ENCODE assay signal across 8 cellular contexts in genomic region chr7:102572320-102573245, GRCh38. TPM values are rescaled to one million over a fixed set of nuclear protein-coding genes. Genes with fewer than 3 reads are reported as not detected.
A peak's percentile ranks its signal among the peaks of the same experiment; 100 is the strongest.
DNase-seq lines count a peak whose midpoint lies in the region; ATAC-seq and TF ChIP-seq lines count a peak whose summit lies in the region.
"Not testable (repeated sequence)": the region's sequence is repeated elsewhere in the genome, so short reads cannot be mapped to it uniquely, and the experiment has no call there.

TSS of gene POLR2J3 (minus strand) at chr7:102572583. CDS start at chr7:102572521, 62 bp downstream.

- H3K27me3 ChIP-seq in RWPE2 (ENCODE audit: insufficient read depth, poor library complexity, severe bottlenecking); esophagus muscularis mucosa: not testable (repeated sequence)

- peak within 1 kb of the TSS; percentile 88 for H3K27ac Mint-ChIP-seq in activated T-helper 2 cell treated with anti-CD3 and anti-CD28 coated beads, Interferon-gamma antibody, Interleukin-2, Interleukin-4, amounts not matched to agents 10 μg/mL and 5 μg/mL and 100 μg/mL, durations not matched to agents 14 hours and 24 hours and 36 hours

- intact Hi-C loops in activated T-helper 2 cell treated with anti-CD3 and anti-CD28 coated beads, Interferon-gamma antibody, Interleukin-2, Interleukin-4, amounts not matched to agents 10 μg/mL and 5 μg/mL and 100 μg/mL, durations not matched to agents 14 hours and 24 hours and 36 hours (cut with micrococcal nuclease); esophagus muscularis mucosa (cut with DNase I); mucosa of descending colon (cut with DNase I, micrococcal nuclease): not testable (repeated sequence)

- not testable (repeated sequence) for H3K9me3 ChIP-seq in RWPE2 (ENCODE audit: severe bottlenecking); esophagus muscularis mucosa; mucosa of descending colon

- H3K36me3 ChIP-seq in RWPE2 (ENCODE audit: low read depth); esophagus muscularis mucosa; mucosa of descending colon (ENCODE audit: low read depth): not testable (repeated sequence)

- 0% methylated on average over 13 of the region's 61 CpGs for WGBS in esophagus muscularis mucosa

- H3K36me3 Mint-ChIP-seq in activated T-helper 2 cell treated with anti-CD3 and anti-CD28 coated beads, Interferon-gamma antibody, Interleukin-2, Interleukin-4, amounts not matched to agents 10 μg/mL and 5 μg/mL and 100 μg/mL, durations not matched to agents 14 hours and 24 hours and 36 hours (ENCODE audit: low read depth): not testable (repeated sequence)

- not testable (repeated sequence) for TF ChIP-seq EP300 in esophagus muscularis mucosa (IDR thresholded peaks at IDR 0.05)

- TF ChIP-seq POLR2A in GM19193 (IDR thresholded peaks at IDR 0.05; ENCODE audit: extremely low read depth, insufficient read depth, insufficient read length): peak; percentile 50
- TF ChIP-seq POLR2A in esophagus muscularis mucosa (IDR thresholded peaks at IDR 0.05; ENCODE audit: low read depth): not testable (repeated sequence)

- not testable (repeated sequence) for H3K27ac ChIP-seq in RWPE2 (ENCODE audit: poor library complexity, severe bottlenecking)
- peak within 1 kb of the TSS; percentile 68 to 85 (median 82) for H3K27ac ChIP-seq in esophagus muscularis mucosa (replicated peaks in 1 of 4)

- H3K4me3 Mint-ChIP-seq in activated T-helper 2 cell treated with anti-CD3 and anti-CD28 coated beads, Interferon-gamma antibody, Interleukin-2, Interleukin-4, amounts not matched to agents 10 μg/mL and 5 μg/mL and 100 μg/mL, durations not matched to agents 14 hours and 24 hours and 36 hours (ENCODE audit: low read depth): peak within 1 kb of the TSS; percentile 90

- ATAC-seq in HG03064 (IDR thresholded peaks at IDR 0.05; ENCODE audit: low read depth, unreplicated experiment) (peak; percentile 94), RWPE2 (ENCODE audit: low read depth) (peak; percentile 87), mucosa of descending colon (peak; percentile 98)

- not testable (repeated sequence) for H3K27me3 Mint-ChIP-seq in activated T-helper 2 cell treated with anti-CD3 and anti-CD28 coated beads, Interferon-gamma antibody, Interleukin-2, Interleukin-4, amounts not matched to agents 10 μg/mL and 5 μg/mL and 100 μg/mL, durations not matched to agents 14 hours and 24 hours and 36 hours (ENCODE audit: low read depth)

- peak; percentile 29 for TF ChIP-seq CTCF in RWPE2 (IDR thresholded peaks at IDR 0.05; ENCODE audit: poor library complexity, severe bottlenecking)
- TF ChIP-seq CTCF in esophagus muscularis mucosa (IDR thresholded peaks at IDR 0.05): peak in 2 of 3 experiments; percentile 52 to 60
- TF ChIP-seq CTCF in mucosa of descending colon (IDR thresholded peaks at IDR 0.05): peak; percentile 91

- not testable (repeated sequence) for H3K4me1 Mint-ChIP-seq in activated T-helper 2 cell treated with anti-CD3 and anti-CD28 coated beads, Interferon-gamma antibody, Interleukin-2, Interleukin-4, amounts not matched to agents 10 μg/mL and 5 μg/mL and 100 μg/mL, durations not matched to agents 14 hours and 24 hours and 36 hours (ENCODE audit: low read depth)

- H3K4me3 ChIP-seq in RWPE2 (ENCODE audit: severe bottlenecking): peak within 1 kb of the TSS; percentile 85
- H3K4me3 ChIP-seq in esophagus muscularis mucosa: peak within 1 kb of the TSS; percentile 71 to 81 (median 74)
- H3K4me3 ChIP-seq in mucosa of descending colon: peak within 1 kb of the TSS; percentile 90

- H3K9me3 Mint-ChIP-seq in activated T-helper 2 cell treated with anti-CD3 and anti-CD28 coated beads, Interferon-gamma antibody, Interleukin-2, Interleukin-4, amounts not matched to agents 10 μg/mL and 5 μg/mL and 100 μg/mL, durations not matched to agents 14 hours and 24 hours and 36 hours: not testable (repeated sequence)

- DNase-seq in Ammon's horn (ENCODE audit: low spot score): peak; percentile 91
- DNase-seq in RWPE2 (ENCODE audit: low spot score): peak; percentile 83
- peak; percentile 100 for DNase-seq in activated T-helper 2 cell treated with anti-CD3 and anti-CD28 coated beads, Interferon-gamma antibody, Interleukin-2, Interleukin-4, amounts not matched to agents 10 μg/mL and 5 μg/mL and 100 μg/mL, durations not matched to agents 14 hours and 24 hours and 36 hours (ENCODE audit: low spot score)
- DNase-seq in esophagus muscularis mucosa (ENCODE audit: extremely low spot score): peak; percentile 99
- peak; percentile 95 to 100 (median 96) for DNase-seq in mucosa of descending colon
- DNase-seq in stimulated activated CD4-positive, alpha-beta T cell treated with anti-CD3 and anti-CD28 coated beads, Interleukin-4, amount 100 ng/mL, for 24 hours: peak; percentile 99

- H3K4me1 ChIP-seq in RWPE2 (ENCODE audit: insufficient read depth, poor library complexity, severe bottlenecking); esophagus muscularis mucosa; mucosa of descending colon (ENCODE audit: low read depth): not testable (repeated sequence)

RNA-seq across cellular contexts. Expression of gene POLR2J3, which starts in this region (rescaled TPM):
- 45.2 and 50.7 TPM in 2 replicates for total RNA-seq in activated T-helper 2 cell treated with anti-CD3 and anti-CD28 coated beads, Interferon-gamma antibody, Interleukin-2, Interleukin-4, amounts not matched to agents 10 μg/mL and 5 μg/mL and 100 μg/mL, durations not matched to agents 14 hours and 24 hours and 36 hours
- total RNA-seq in esophagus muscularis mucosa (10 to 100 TPM in 2 of 4 donors, 1 to 10 TPM in 2; 6.3 to 15.6 (median 11.0) TPM), mucosa of descending colon (10 to 100 TPM; 23.7 to 43.7 (median 27.5) TPM)

Comparison
In these comparisons a context has a peak if more than half of its experiments do, and no peak if none do; other contexts are left out.
1. CTCF ChIP-seq: peak in every context shown above with its lines; median percentile 91 in mucosa of descending colon; 56 in esophagus muscularis mucosa; 29 in RWPE2.